In the genomic region with DNA sequence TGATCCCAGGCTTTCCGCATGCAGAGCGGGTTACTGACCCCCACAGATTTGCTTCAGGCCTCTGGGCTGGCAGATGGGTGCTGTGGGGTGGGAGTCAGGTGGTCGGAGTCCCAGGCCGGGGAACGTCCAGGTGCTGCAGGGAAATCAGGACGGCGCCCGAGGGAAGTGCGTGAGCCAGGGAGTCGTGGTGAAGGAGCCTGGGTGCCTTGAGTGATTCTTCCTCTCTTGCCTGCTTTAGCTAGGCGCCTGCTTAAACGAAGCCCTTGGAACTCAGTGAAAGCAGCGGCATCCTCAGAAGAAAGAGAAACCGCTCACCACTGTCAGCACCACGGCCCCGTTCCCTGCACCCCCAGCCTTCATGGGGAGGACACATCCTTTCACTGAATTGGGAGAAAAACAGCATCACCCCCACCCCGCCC, we compare ENCODE assay signal across 1 cellular context.
TF ChIP-seq lines count a peak whose summit lies in the region.

No MANE protein-coding gene starts in this region.

TF ChIP-seq in GM23338, 12 proteins besides CTCF, POLR2A, EP300 and RAD21 (continued from another document):
- TF ChIP-seq, protein P1, sequence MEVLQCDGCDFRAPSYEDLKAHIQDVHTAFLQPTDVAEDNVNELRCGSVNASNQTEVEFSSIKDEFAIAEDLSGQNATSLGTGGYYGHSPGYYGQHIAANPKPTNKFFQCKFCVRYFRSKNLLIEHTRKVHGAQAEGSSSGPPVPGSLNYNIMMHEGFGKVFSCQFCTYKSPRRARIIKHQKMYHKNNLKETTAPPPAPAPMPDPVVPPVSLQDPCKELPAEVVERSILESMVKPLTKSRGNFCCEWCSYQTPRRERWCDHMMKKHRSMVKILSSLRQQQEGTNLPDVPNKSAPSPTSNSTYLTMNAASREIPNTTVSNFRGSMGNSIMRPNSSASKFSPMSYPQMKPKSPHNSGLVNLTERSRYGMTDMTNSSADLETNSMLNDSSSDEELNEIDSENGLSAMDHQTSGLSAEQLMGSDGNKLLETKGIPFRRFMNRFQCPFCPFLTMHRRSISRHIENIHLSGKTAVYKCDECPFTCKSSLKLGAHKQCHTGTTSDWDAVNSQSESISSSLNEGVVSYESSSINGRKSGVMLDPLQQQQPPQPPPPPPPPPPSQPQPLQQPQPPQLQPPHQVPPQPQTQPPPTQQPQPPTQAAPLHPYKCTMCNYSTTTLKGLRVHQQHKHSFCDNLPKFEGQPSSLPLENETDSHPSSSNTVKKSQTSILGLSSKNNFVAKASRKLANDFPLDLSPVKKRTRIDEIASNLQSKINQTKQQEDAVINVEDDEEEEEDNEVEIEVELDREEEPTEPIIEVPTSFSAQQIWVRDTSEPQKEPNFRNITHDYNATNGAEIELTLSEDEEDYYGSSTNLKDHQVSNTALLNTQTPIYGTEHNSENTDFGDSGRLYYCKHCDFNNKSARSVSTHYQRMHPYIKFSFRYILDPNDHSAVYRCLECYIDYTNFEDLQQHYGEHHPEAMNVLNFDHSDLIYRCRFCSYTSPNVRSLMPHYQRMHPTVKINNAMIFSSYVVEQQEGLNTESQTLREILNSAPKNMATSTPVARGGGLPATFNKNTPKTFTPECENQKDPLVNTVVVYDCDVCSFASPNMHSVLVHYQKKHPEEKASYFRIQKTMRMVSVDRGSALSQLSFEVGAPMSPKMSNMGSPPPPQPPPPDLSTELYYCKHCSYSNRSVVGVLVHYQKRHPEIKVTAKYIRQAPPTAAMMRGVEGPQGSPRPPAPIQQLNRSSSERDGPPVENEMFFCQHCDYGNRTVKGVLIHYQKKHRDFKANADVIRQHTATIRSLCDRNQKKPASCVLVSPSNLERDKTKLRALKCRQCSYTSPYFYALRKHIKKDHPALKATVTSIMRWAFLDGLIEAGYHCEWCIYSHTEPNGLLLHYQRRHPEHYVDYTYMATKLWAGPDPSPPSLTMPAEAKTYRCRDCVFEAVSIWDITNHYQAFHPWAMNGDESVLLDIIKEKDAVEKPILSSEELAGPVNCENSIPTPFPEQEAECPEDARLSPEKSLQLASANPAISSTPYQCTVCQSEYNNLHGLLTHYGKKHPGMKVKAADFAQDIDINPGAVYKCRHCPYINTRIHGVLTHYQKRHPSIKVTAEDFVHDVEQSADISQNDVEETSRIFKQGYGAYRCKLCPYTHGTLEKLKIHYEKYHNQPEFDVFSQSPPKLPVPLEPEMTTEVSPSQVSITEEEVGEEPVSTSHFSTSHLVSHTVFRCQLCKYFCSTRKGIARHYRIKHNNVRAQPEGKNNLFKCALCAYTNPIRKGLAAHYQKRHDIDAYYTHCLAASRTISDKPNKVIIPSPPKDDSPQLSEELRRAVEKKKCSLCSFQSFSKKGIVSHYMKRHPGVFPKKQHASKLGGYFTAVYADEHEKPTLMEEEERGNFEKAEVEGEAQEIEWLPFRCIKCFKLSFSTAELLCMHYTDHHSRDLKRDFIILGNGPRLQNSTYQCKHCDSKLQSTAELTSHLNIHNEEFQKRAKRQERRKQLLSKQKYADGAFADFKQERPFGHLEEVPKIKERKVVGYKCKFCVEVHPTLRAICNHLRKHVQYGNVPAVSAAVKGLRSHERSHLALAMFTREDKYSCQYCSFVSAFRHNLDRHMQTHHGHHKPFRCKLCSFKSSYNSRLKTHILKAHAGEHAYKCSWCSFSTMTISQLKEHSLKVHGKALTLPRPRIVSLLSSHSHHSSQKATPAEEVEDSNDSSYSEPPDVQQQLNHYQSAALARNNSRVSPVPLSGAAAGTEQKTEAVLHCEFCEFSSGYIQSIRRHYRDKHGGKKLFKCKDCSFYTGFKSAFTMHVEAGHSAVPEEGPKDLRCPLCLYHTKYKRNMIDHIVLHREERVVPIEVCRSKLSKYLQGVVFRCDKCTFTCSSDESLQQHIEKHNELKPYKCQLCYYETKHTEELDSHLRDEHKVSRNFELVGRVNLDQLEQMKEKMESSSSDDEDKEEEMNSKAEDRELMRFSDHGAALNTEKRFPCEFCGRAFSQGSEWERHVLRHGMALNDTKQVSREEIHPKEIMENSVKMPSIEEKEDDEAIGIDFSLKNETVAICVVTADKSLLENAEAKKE (CRISPR knock-in tag; IDR thresholded peaks at IDR 0.05), result no peak
- TF ChIP-seq STAT1 (IDR thresholded peaks at IDR 0.05; ENCODE audit: unreplicated experiment), result no peak
- TF ChIP-seq EZH2 (IDR thresholded peaks at IDR 0.05; ENCODE audit: low read depth, unreplicated experiment), result no peak
- TF ChIP-seq, protein P2, sequence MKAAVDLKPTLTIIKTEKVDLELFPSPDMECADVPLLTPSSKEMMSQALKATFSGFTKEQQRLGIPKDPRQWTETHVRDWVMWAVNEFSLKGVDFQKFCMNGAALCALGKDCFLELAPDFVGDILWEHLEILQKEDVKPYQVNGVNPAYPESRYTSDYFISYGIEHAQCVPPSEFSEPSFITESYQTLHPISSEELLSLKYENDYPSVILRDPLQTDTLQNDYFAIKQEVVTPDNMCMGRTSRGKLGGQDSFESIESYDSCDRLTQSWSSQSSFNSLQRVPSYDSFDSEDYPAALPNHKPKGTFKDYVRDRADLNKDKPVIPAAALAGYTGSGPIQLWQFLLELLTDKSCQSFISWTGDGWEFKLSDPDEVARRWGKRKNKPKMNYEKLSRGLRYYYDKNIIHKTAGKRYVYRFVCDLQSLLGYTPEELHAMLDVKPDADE (IDR thresholded peaks at IDR 0.05), result no peak
- no peak for TF ChIP-seq NANOG (IDR thresholded peaks at IDR 0.05; ENCODE audit: borderline replicate concordance)
- no peak for TF ChIP-seq POLR2AphosphoS5 (IDR thresholded peaks at IDR 0.05; ENCODE audit: low read depth)
- no peak for TF ChIP-seq ZNF331 (CRISPR knock-in tag; IDR thresholded peaks at IDR 0.05; ENCODE audit: low read depth)
- no peak for TF ChIP-seq ZNF114 (CRISPR knock-in tag; IDR thresholded peaks at IDR 0.05)
- no peak for TF ChIP-seq REST (IDR thresholded peaks at IDR 0.05; ENCODE audit: unreplicated experiment)
- no peak for TF ChIP-seq CREB1 (CRISPR knock-in tag; IDR thresholded peaks at IDR 0.05; ENCODE audit: low read depth)
TF ChIP-seq in GM23338: peak in this region for 0.
